ENCODE assay signal across 34 cellular contexts in genomic region chr5:78768781-78769380, GRCh38.
"Had no signal": no experiment of that assay in that cellular context is flagged by ENCODE, and none has a peak within 500 bp of the region (broad histone marks: within the 10 kb centered on the region; RNA-seq: fewer than 3 reads in every experiment).

No MANE protein-coding gene starts in this region.

- H3K27me3 ChIP-seq: brain microvascular endothelial cell, dorsolateral prefrontal cortex, gastrocnemius medialis, neutrophil, pancreas, sigmoid colon, stomach, suprapubic skin, tibial artery, upper lobe of right lung had no signal

- ATAC-seq: gastrocnemius medialis; left colon; pancreas; stimulated activated naive B cell treated with anti-CD40 and anti-IgM and Interleukin-4, amounts not matched to agents 10 μg/mL and 1 μg/mL and 100 μg/mL, for 72 hours; upper lobe of right lung had no signal

- H3K4me3 ChIP-seq: coronary artery, dorsolateral prefrontal cortex, gastrocnemius medialis, pancreas, prostate gland, sigmoid colon, smooth muscle cell, stomach, suprapubic skin, tibial artery, upper lobe of right lung had no signal

- DNase-seq: activated CD4-positive, alpha-beta T cell treated with anti-CD3 and anti-CD28 coated beads for 48 hours; activated CD4-positive, alpha-beta T cell treated with anti-CD3 and anti-CD28 coated beads, Interleukin-2, amount 50 U/mL, for 48 hours; activated CD8-positive, alpha-beta memory T cell treated with anti-CD3 and anti-CD28 coated beads, Interleukin-2, amount 50 U/mL, for 4 hours; activated gamma-delta T cell; activated naive CD4-positive, alpha-beta T cell treated with anti-CD3 and anti-CD28 coated beads, Interleukin-2, amount 10 ng/mL, durations not matched to agents 7 days and 5 days; activated naive CD8-positive, alpha-beta T cell treated with anti-CD3 and anti-CD28 coated beads, Interleukin-2, amount 10 ng/mL, durations not matched to agents 7 days and 5 days; activated T-cell treated with anti-CD3 and anti-CD28 coated beads, Interleukin-2, amount 50 U/mL, for 1 hour; amniotic stem cell; brain microvascular endothelial cell; dorsolateral prefrontal cortex; effector memory CD4-positive, alpha-beta T cell; gastrocnemius medialis; hippocampal formation; kidney; left colon; naive B cell; nephron progenitor cell; pancreas; retina; sigmoid colon; stimulated activated CD4-positive, alpha-beta T cell treated with anti-CD3 and anti-CD28 coated beads, Interleukin-1b, Interleukin-23, amount 100 ng/mL, for 48 hours; stimulated activated CD4-positive, alpha-beta T cell treated with anti-CD3 and anti-CD28 coated beads, Interleukin-4, amount 100 ng/mL, for 4 hours; stimulated activated CD8-positive, alpha-beta memory T cell treated with anti-CD3 and anti-CD28 coated beads, Interleukin-4, amount 100 ng/mL, for 48 hours; stimulated activated naive B cell treated with anti-CD40 and anti-IgM and Interleukin-4, amounts not matched to agents 10 μg/mL and 1 μg/mL and 100 μg/mL, for 72 hours; stomach; T-helper 9 cell; tibial artery; upper lobe of right lung had no signal

- H3K36me3 ChIP-seq: brain microvascular endothelial cell, gastrocnemius medialis, pancreas, prostate gland, sigmoid colon, stomach, suprapubic skin, tibial artery, upper lobe of right lung had no signal

- H3K4me1 ChIP-seq: gastrocnemius medialis, pancreas, prostate gland, tibial artery, upper lobe of right lung had no signal

- H3K9me3 ChIP-seq: gastrocnemius medialis, neutrophil, pancreas, prostate gland, sigmoid colon, stomach, suprapubic skin, tibial artery, upper lobe of right lung had no signal

- H3K27ac ChIP-seq: brain microvascular endothelial cell, coronary artery, dorsolateral prefrontal cortex, gastrocnemius medialis, neutrophil, pancreas, prostate gland, sigmoid colon, stomach, suprapubic skin, tibial artery, upper lobe of right lung, VCaP had no signal

- H3K4me2 ChIP-seq: smooth muscle cell had no signal
